10 cellular contexts compared by ENCODE assay signal in the genomic region with DNA sequence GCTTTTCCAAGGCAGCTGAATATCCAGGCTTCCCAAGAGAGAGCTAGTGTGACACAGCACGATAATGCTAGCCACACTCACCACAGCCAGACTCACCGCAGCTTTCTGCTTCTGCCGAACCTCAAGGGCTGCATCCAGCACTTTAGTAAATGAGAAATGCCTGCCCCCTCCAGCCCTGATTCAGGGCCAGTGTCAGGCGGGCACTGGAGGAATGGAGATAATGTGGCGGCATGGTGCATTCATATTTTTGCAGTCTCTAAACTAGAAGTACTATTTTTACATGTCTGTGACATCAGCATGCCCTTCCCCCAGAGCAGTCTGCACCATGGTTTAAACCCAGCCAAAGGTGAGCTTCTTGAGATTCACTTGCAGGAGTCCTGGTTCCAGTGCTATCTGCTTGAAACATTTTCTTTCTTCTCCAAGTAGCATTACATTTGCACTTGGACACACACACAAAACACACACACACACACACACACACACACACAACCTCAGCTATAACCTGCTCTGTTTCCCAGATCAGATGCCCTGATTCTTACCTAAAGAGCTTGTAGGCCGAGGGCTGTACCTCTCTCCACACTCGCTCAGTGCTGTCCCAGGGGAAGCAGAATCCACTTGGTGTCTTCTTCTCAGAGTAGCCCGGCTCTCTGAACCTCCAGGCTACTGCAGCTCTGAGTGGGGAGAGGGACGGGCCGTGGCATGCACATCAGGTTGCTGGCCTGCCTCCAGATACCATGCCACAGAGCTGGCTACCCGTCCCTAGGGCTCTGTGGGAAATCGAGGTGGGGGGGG. TPM values are rescaled to one million over a fixed set of nuclear protein-coding genes. Genes with fewer than 3 reads are reported as not detected.
DNase-seq lines count a peak whose midpoint lies in the region; ATAC-seq and TF ChIP-seq lines count a peak whose summit lies in the region.
"Had no signal": no experiment of that assay in that cellular context is flagged by ENCODE, and none has a peak within 500 bp of the region (broad histone marks: within the 10 kb centered on the region; RNA-seq: fewer than 3 reads in every experiment).

Gene FGF1, minus strand, starts transcription at position 673 of the 792 bp plus-strand sequence. CDS start 71,963 bp downstream, outside the sequence.

- TF ChIP-seq CTCF in RWPE1 (conservative IDR thresholded peaks at IDR 0.05; ENCODE audit: low read depth) (no peak), foreskin fibroblast (IDR thresholded peaks at IDR 0.05; ENCODE audit: low read depth, low read length) (no peak)
- TF ChIP-seq CTCF in CD4-positive, alpha-beta T cell (IDR thresholded peaks at IDR 0.05): no peak

- H3K27ac Mint-ChIP-seq in CD4-positive, alpha-beta T cell: no peak within 1 kb of the TSS

- no peak within 1 kb of the TSS for H3K4me3 Mint-ChIP-seq in CD4-positive, alpha-beta T cell

- H3K4me1 Mint-ChIP-seq in CD4-positive, alpha-beta T cell (ENCODE audit: low read depth): no peaks in the 10 kb centered on the region

- peak; percentile 70 for DNase-seq in AG20443 (ENCODE audit: low spot score)
- peak; percentile 92 for DNase-seq in RWPE1 (ENCODE audit: low spot score)
- peak; percentile 28 to 51 for DNase-seq in foreskin fibroblast
- DNase-seq in occipital lobe (lab: John Stamatoyannopoulos, UW): peak; percentile 27
- DNase-seq in CD4-positive, alpha-beta T cell: no peak
- no peak for DNase-seq in RKO (ENCODE audit: low spot score)
- no peak for DNase-seq in activated naive CD4-positive, alpha-beta T cell (lab: John Stamatoyannopoulos, UW)
- no peak for DNase-seq in kidney glomerular epithelial cell (lab: John Stamatoyannopoulos, UW)

- intact Hi-C loops in CD4-positive, alpha-beta T cell (cut with DNase I, micrococcal nuclease): no loop called here

- H3K27me3 Mint-ChIP-seq in CD4-positive, alpha-beta T cell: peaks cover 4% of the 10 kb centered on the region

- no peak within 1 kb of the TSS for H3K4me3 ChIP-seq in foreskin fibroblast (ENCODE audit: low read depth in 1 of 2, low read length in 2 of 2)
- H3K4me3 ChIP-seq: K562 had no signal

- POLR2A ChIA-PET in RWPE1 (lab: Yijun Ruan, JAX; ENCODE audit: low non-redundant PET): no interaction called here
- POLR2A ChIA-PET in CD4-positive, alpha-beta T cell (lab: Charles Lee): no interaction called here

- no peaks in the 10 kb centered on the region for H3K9me3 Mint-ChIP-seq in CD4-positive, alpha-beta T cell

- CTCF ChIA-PET in RWPE1 (lab: Yijun Ruan, JAX): interaction anchor here (0.7 to 3.1 kb wide), 6 partner anchors 13 to 79 kb away, joined by 3 to 25 read pairs (median 6); no protein-coding TSS in a partner anchor
- CTCF ChIA-PET in CD4-positive, alpha-beta T cell (lab: Charles Lee): interaction anchor here (1.5 kb wide), 1 partner anchor 14 kb away, joined by 3 read pairs; no protein-coding TSS in a partner anchor

- H3K27me3 ChIP-seq in CD4-positive, alpha-beta T cell (ENCODE audit: control insufficient read depth, insufficient read depth, low read length): no peaks in the 10 kb centered on the region

- H3K36me3 Mint-ChIP-seq in CD4-positive, alpha-beta T cell (ENCODE audit: low read depth): no peaks in the 10 kb centered on the region

- no peak for ATAC-seq in CD4-positive, alpha-beta T cell (ENCODE audit: poor library complexity)
- ATAC-seq: K562 had no signal

- peak within 1 kb of the TSS; percentile 92 for H3K27ac ChIP-seq in RWPE1
- no peak within 1 kb of the TSS for H3K27ac ChIP-seq in CD4-positive, alpha-beta T cell (ENCODE audit: low read depth, low read length)

- no peaks in the 10 kb centered on the region for H3K9me3 ChIP-seq in CD4-positive, alpha-beta T cell (ENCODE audit: control insufficient read depth, low read length)

RNA-seq across cellular contexts. Expression of gene FGF1, which starts in this region (rescaled TPM):
- 6.9 TPM for total RNA-seq in occipital lobe
- total RNA-seq in CD4-positive, alpha-beta T cell: not detected
- total RNA-seq: K562, mononuclear cell had no signal

Comparison
In these comparisons a context has a peak if more than half of its experiments do, and no peak if none do; other contexts are left out.
1. DNase-seq: peak in AG20443 (single experiment), RWPE1 (single experiment), foreskin fibroblast (2 of 2) and occipital lobe (single experiment); none in CD4-positive, alpha-beta T cell (0 of 10), RKO (single experiment), activated naive CD4-positive, alpha-beta T cell (0 of 4) and kidney glomerular epithelial cell (single experiment).